In genomic region chr1:29708818-29709710, GRCh38 we compare ENCODE assay signal across 8 cellular contexts.
A peak's percentile ranks its signal among the peaks of the same experiment; 100 is the strongest.
DNase-seq lines count a peak whose midpoint lies in the region; ATAC-seq, FAIRE-seq and TF ChIP-seq lines count a peak whose summit lies in the region.

No MANE protein-coding gene starts in this region.

- TF ChIP-seq CTCF in natural killer cell (IDR thresholded peaks at IDR 0.05) (no peak), fibroblast of mammary gland (conservative IDR thresholded peaks at IDR 0.05; ENCODE audit: control insufficient read depth, insufficient read depth, low read depth, low read length) (no peak), dorsolateral prefrontal cortex (IDR thresholded peaks at IDR 0.05 in 54 of 56, conservative IDR thresholded peaks at IDR 0.05 in 2 of 56; ENCODE audit: low read depth in 1 of 56, partially characterized antibody in 56 of 56) (no peak)

- peak in 1 of 2 donors; percentile 13 for ATAC-seq in natural killer cell treated with Interleukin-12 subunit alpha and Interleukin-12 subunit beta and Interleukin-15 and Interleukin-18, amount 100 ng/mL, for 72 hours
- no peak for ATAC-seq in natural killer cell
- ATAC-seq in HG03342 (IDR thresholded peaks at IDR 0.05; ENCODE audit: unreplicated experiment) = no peak

- H3K27me3 Mint-ChIP-seq in natural killer cell treated with Interleukin-12 subunit alpha and Interleukin-12 subunit beta and Interleukin-15 and Interleukin-18, amount 100 ng/mL, for 72 hours = peaks cover 28 to 30% of the 10 kb centered on the region in 2 donors
- H3K27me3 Mint-ChIP-seq in natural killer cell (ENCODE audit: low read depth in 2 of 2) = peaks cover 22 to 56% of the 10 kb centered on the region in 2 donors

- no peak for FAIRE-seq in RCC 7860 (lab: Jason Lieb, UNC)

- peak overlapping the region; percentile 65 for H3K4me3 Mint-ChIP-seq in natural killer cell treated with Interleukin-12 subunit alpha and Interleukin-12 subunit beta and Interleukin-15 and Interleukin-18, amount 100 ng/mL, for 72 hours
- no peak overlapping the region for H3K4me3 Mint-ChIP-seq in natural killer cell

- intact Hi-C loops in natural killer cell (cut with micrococcal nuclease) = no loop called here
- intact Hi-C loops in dorsolateral prefrontal cortex (cut with DNase I) = no loop called here

- H3K27ac Mint-ChIP-seq in natural killer cell treated with Interleukin-12 subunit alpha and Interleukin-12 subunit beta and Interleukin-15 and Interleukin-18, amount 100 ng/mL, for 72 hours = peak overlapping the region; percentile 94 to 98
- H3K27ac Mint-ChIP-seq in natural killer cell = no peak overlapping the region

- H3K4me1 Mint-ChIP-seq in natural killer cell treated with Interleukin-12 subunit alpha and Interleukin-12 subunit beta and Interleukin-15 and Interleukin-18, amount 100 ng/mL, for 72 hours (ENCODE audit: low read depth in 2 of 2) = peaks cover 52 to 55% of the 10 kb centered on the region in 2 donors
- H3K4me1 Mint-ChIP-seq in natural killer cell = peaks cover 0 to 4% of the 10 kb centered on the region in 2 donors

- DNase-seq in natural killer cell treated with Interleukin-12 subunit alpha and Interleukin-12 subunit beta and Interleukin-15 and Interleukin-18, amount 100 ng/mL, for 72 hours (ENCODE audit: low spot score) = no peak
- DNase-seq in natural killer cell = no peak
- DNase-seq in RCC 7860 (ENCODE audit: low spot score) = peak; percentile 79
- DNase-seq in fibroblast of mammary gland (ENCODE audit: low read depth) = peak; percentile 84
- DNase-seq in dorsolateral prefrontal cortex = no peak
- DNase-seq in medulla oblongata (ENCODE audit: extremely low spot score) = no peak
- no peak for DNase-seq in UCSD-AML1 (lab: John Stamatoyannopoulos, UW; ENCODE audit: unreplicated experiment)

- H3K9me3 Mint-ChIP-seq in natural killer cell treated with Interleukin-12 subunit alpha and Interleukin-12 subunit beta and Interleukin-15 and Interleukin-18, amount 100 ng/mL, for 72 hours = no peaks in the 10 kb centered on the region
- no peaks in the 10 kb centered on the region for H3K9me3 Mint-ChIP-seq in natural killer cell

- peaks cover 0 to 23% (median 5%) of the 10 kb centered on the region in 45 donors for H3K27me3 ChIP-seq in dorsolateral prefrontal cortex

- no peak overlapping the region for H3K4me3 ChIP-seq in fibroblast of mammary gland (ENCODE audit: control insufficient read depth, low read depth, low read length)
- H3K4me3 ChIP-seq in dorsolateral prefrontal cortex = no peak overlapping the region

- peaks cover 9% of the 10 kb centered on the region for H3K36me3 Mint-ChIP-seq in natural killer cell treated with Interleukin-12 subunit alpha and Interleukin-12 subunit beta and Interleukin-15 and Interleukin-18, amount 100 ng/mL, for 72 hours
- no peaks in the 10 kb centered on the region for H3K36me3 Mint-ChIP-seq in natural killer cell

- no peak overlapping the region for H3K27ac ChIP-seq in dorsolateral prefrontal cortex

Comparison
In these comparisons a context has a peak if more than half of its experiments do, and no peak if none do; other contexts are left out.
1. H3K27ac Mint-ChIP-seq: peak in natural killer cell treated with Interleukin-12 subunit alpha and Interleukin-12 subunit beta and Interleukin-15 and Interleukin-18, amount 100 ng/mL, for 72 hours (2 of 2); none in natural killer cell (0 of 2).
2. DNase-seq: peak in RCC 7860 (single experiment) and fibroblast of mammary gland (single experiment); none in natural killer cell treated with Interleukin-12 subunit alpha and Interleukin-12 subunit beta and Interleukin-15 and Interleukin-18, amount 100 ng/mL, for 72 hours (single experiment), natural killer cell (single experiment), dorsolateral prefrontal cortex (0 of 10), medulla oblongata (single experiment) and UCSD-AML1 (single experiment).